In genomic region chr3:71028802-71029201, GRCh38 we compare ENCODE assay signal across 18 cellular contexts.
A peak's percentile ranks its signal among the peaks of the same experiment; 100 is the strongest.
DNase-seq lines count a peak whose midpoint lies in the region; ATAC-seq and TF ChIP-seq lines count a peak whose summit lies in the region.
"Had no signal": no experiment of that assay in that cellular context is flagged by ENCODE, and none has a peak within 500 bp of the region (broad histone marks: within the 10 kb centered on the region; RNA-seq: fewer than 3 reads in every experiment).

No MANE protein-coding gene starts in this region.

- peaks cover 9% of the 10 kb centered on the region; the same call in 1 of the 2 replicates for H3K79me2 ChIP-seq in OCI-LY7 (ENCODE audit: insufficient read depth, low read depth, low read length)

- TF ChIP-seq CTCF in CD14-positive monocyte (IDR thresholded peaks at IDR 0.05) (no peak), activated B cell treated with CpG ODN at 0.5 μM for 24 hours (IDR thresholded peaks at IDR 0.05) (no peak), OCI-LY7 (conservative IDR thresholded peaks at IDR 0.05; ENCODE audit: low read length) (no peak)

- H3K4me1 Mint-ChIP-seq in CD14-positive monocyte, result peaks cover 19% of the 10 kb centered on the region
- H3K4me1 Mint-ChIP-seq in activated B cell treated with CpG ODN at 0.5 μM for 24 hours, result peaks cover 94% of the 10 kb centered on the region
- H3K4me1 Mint-ChIP-seq in naive B cell, result peaks cover 55 to 94% (median 93%) of the 10 kb centered on the region in 3 donors

- no TSS peak for BruUV-seq in OCI-LY7 (replicated peaks; lab: Mats Ljungman, UMichigan)

- DNase-seq in DMS53 (lab: John Stamatoyannopoulos, UW) (peak; percentile 17), DMS53 treated with DMSO at 0.1 percent for 48 hours (lab: John Stamatoyannopoulos, UW; ENCODE audit: unreplicated experiment) (no peak), CD14-positive monocyte (ENCODE audit: low spot score) (no peak), activated B cell treated with CpG ODN at 0.5 μM for 24 hours (no peak), naive B cell (no peak), OCI-LY7 (ENCODE audit: low spot score) (no peak), NCI-H1417 (lab: John Stamatoyannopoulos, UW) (no peak)
- DNase-seq: COR-L47, DMS153, NCI-H1048, NCI-H146, NCI-H2081, NCI-H510A treated with DMSO at 0.1 percent for 48 hours, NCI-H82, PC-9 had no signal

- intact Hi-C loops in CD14-positive monocyte (cut with micrococcal nuclease) (no loop called here), activated B cell treated with CpG ODN at 0.5 μM for 24 hours (cut with micrococcal nuclease) (no loop called here), OCI-LY7 (cut with micrococcal nuclease; ENCODE audit: unreplicated experiment) (no loop called here)

- H3K4me2 ChIP-seq in OCI-LY7 (ENCODE audit: low read length), result no peak overlapping the region
- H3K4me2 ChIP-seq: PC-9 had no signal

- H3K27ac Mint-ChIP-seq in CD14-positive monocyte (peak overlapping the region in 5 of 7 donors; percentile 13 to 56 (median 47)), activated B cell treated with CpG ODN at 0.5 μM for 24 hours (peak overlapping the region; percentile 70), naive B cell (peak overlapping the region; percentile 54 to 99 (median 91))

- H3K36me3 Mint-ChIP-seq in CD14-positive monocyte (peaks cover 32 to 41% of the 10 kb centered on the region in 2 donors), activated B cell treated with CpG ODN at 0.5 μM for 24 hours (ENCODE audit: low read depth) (peaks cover 96% of the 10 kb centered on the region), naive B cell (peaks cover 14 to 27% of the 10 kb centered on the region in 2 donors)

- no peak overlapping the region for H2AFZ ChIP-seq in OCI-LY7 (ENCODE audit: low read length)
- H2AFZ ChIP-seq: PC-9 had no signal

- H3K4me3 ChIP-seq in OCI-LY7 (ENCODE audit: low read depth, low read length, poor library complexity, severe bottlenecking), result no peak overlapping the region
- H3K4me3 ChIP-seq: PC-9 had no signal

- H3K9me3 Mint-ChIP-seq in CD14-positive monocyte (no peaks in the 10 kb centered on the region), activated B cell treated with CpG ODN at 0.5 μM for 24 hours (no peaks in the 10 kb centered on the region), naive B cell (no peaks in the 10 kb centered on the region)

- POLR2A ChIA-PET in activated B cell treated with CpG ODN at 0.5 μM for 24 hours (lab: Charles Lee) (interaction anchor here (1.0 kb wide), 1 partner anchor 11 kb away, joined by 3 read pairs; no protein-coding TSS in a partner anchor), OCI-LY7 (lab: Charles Lee) (interaction anchor here (0.6 to 1.1 kb wide), 2 partner anchors 11 to 522 kb away, joined by 3 to 6 read pairs; no protein-coding TSS in a partner anchor)

- H3K4me1 ChIP-seq in OCI-LY7 (ENCODE audit: insufficient read depth, low read length, poor library complexity, severe bottlenecking), result peaks cover 32% of the 10 kb centered on the region

- ATAC-seq in activated B cell treated with CpG ODN at 0.5 μM for 24 hours (ENCODE audit: low read depth) (no peak), naive B cell (ENCODE audit: low read depth in 2 of 2) (no peak)
- no peak for ATAC-seq in activated CD4-positive, CD25-positive, alpha-beta regulatory T cell treated with anti-CD3 and anti-CD28 coated beads, Interleukin-2, amount 50 U/mL, for 24 hours
- ATAC-seq: Right ventricle myocardium inferior had no signal

- H3K9me2 ChIP-seq in OCI-LY7 (ENCODE audit: insufficient read depth, low read length), result no peaks in the 10 kb centered on the region

- no peak overlapping the region for H3K27ac ChIP-seq in OCI-LY7 (ENCODE audit: low read depth, low read length, poor library complexity, severe bottlenecking)
- H3K27ac ChIP-seq: 22Rv1, PC-9 had no signal

- H3K4me3 Mint-ChIP-seq in CD14-positive monocyte (no peak overlapping the region), activated B cell treated with CpG ODN at 0.5 μM for 24 hours (no peak overlapping the region), naive B cell (peak overlapping the region in 3 of 8 donors; percentile 11 to 67 (median 40))

- peaks cover 20% of the 10 kb centered on the region; the same call in 1 of the 2 replicates for H3K36me3 ChIP-seq in OCI-LY7 (ENCODE audit: insufficient read depth, low read length)

- H3K9me3 ChIP-seq in OCI-LY7 (ENCODE audit: low read length), result no peaks in the 10 kb centered on the region

- peaks cover 4% of the 10 kb centered on the region; the same call in 1 of the 2 replicates for H4K20me1 ChIP-seq in OCI-LY7 (ENCODE audit: insufficient read depth, low read length)

- CTCF ChIA-PET in activated B cell treated with CpG ODN at 0.5 μM for 24 hours (lab: Charles Lee) (no interaction called here), OCI-LY7 (lab: Charles Lee; ENCODE audit: unreplicated experiment) (no interaction called here)

- H3K27me3 Mint-ChIP-seq in CD14-positive monocyte (ENCODE audit: low read depth in 3 of 3) (peaks cover 0 to 1% (median 0%) of the 10 kb centered on the region in 3 donors), activated B cell treated with CpG ODN at 0.5 μM for 24 hours (no peaks in the 10 kb centered on the region), naive B cell (no peaks in the 10 kb centered on the region)
